16 cellular contexts compared by ENCODE assay signal in genomic region chr22:28815101-28815500, GRCh38. TPM values are rescaled to one million over a fixed set of nuclear protein-coding genes. Genes with fewer than 3 reads are reported as not detected.
DNase-seq lines count a peak whose midpoint lies in the region; ATAC-seq and TF ChIP-seq lines count a peak whose summit lies in the region.
"Had no signal": no experiment of that assay in that cellular context is flagged by ENCODE, and none has a peak within 500 bp of the region (broad histone marks: within the 10 kb centered on the region; RNA-seq: fewer than 3 reads in every experiment).

No MANE protein-coding gene starts in this region.

- H3K4me1 Mint-ChIP-seq in activated naive CD8-positive, alpha-beta T cell (ENCODE audit: low read depth): peaks cover 82% of the 10 kb centered on the region
- H3K4me1 Mint-ChIP-seq in activated naive CD8-positive, alpha-beta T cell treated with anti-CD3 and anti-CD28 coated beads for 36 hours: peaks cover 71% of the 10 kb centered on the region
- H3K4me1 Mint-ChIP-seq in T-helper 17 cell: peaks cover 57% of the 10 kb centered on the region

- no peak for TF ChIP-seq POLR2A in upper lobe of left lung (IDR thresholded peaks at IDR 0.05)

- H3K4me3 Mint-ChIP-seq in activated naive CD8-positive, alpha-beta T cell: peak overlapping the region; percentile 3
- H3K4me3 Mint-ChIP-seq in activated naive CD8-positive, alpha-beta T cell treated with anti-CD3 and anti-CD28 coated beads for 36 hours: no peak overlapping the region
- H3K4me3 Mint-ChIP-seq in T-helper 17 cell: no peak overlapping the region

- H3K4me3 ChIP-seq in liver (ENCODE audit: low read depth in 1 of 3, low read length in 3 of 3): no peak overlapping the region
- no peak overlapping the region for H3K4me3 ChIP-seq in upper lobe of left lung
- H3K4me3 ChIP-seq: left lung, neural progenitor cell, skin epidermis had no signal

- WGBS in liver: 71% methylated on average over 6 of the region's 6 CpGs
- 54% methylated on average over 6 of the region's 6 CpGs for WGBS in upper lobe of left lung, 2 donors

- H3K9me3 ChIP-seq in T-helper 17 cell (ENCODE audit: control insufficient read depth, low read length, poor library complexity, severe bottlenecking) (no peaks in the 10 kb centered on the region), liver (ENCODE audit: control insufficient read depth in 4 of 4, low read length in 3 of 4) (no peaks in the 10 kb centered on the region), upper lobe of left lung (no peaks in the 10 kb centered on the region)
- H3K9me3 ChIP-seq: left lung had no signal

- no peak for TF ChIP-seq RAD21 in liver (IDR thresholded peaks at IDR 0.05)

- DNase-seq in activated naive CD8-positive, alpha-beta T cell treated with anti-CD3 and anti-CD28 coated beads for 36 hours: no peak
- DNase-seq in T-helper 17 cell: no peak
- DNase-seq in upper lobe of left lung: no peak
- no peak for DNase-seq in activated CD8-positive, alpha-beta memory T cell treated with anti-CD3 and anti-CD28 coated beads for 24 hours
- DNase-seq: activated CD4-positive, CD25-positive, alpha-beta regulatory T cell; DMS79; left lung; NCI-H2029; NCI-H526; stimulated activated naive CD4-positive, alpha-beta T cell treated with Interleukin-2 at 50 U/mL for 16 hours had no signal

- peak overlapping the region; percentile 75 for H3K27ac Mint-ChIP-seq in activated naive CD8-positive, alpha-beta T cell
- no peak overlapping the region for H3K27ac Mint-ChIP-seq in activated naive CD8-positive, alpha-beta T cell treated with anti-CD3 and anti-CD28 coated beads for 36 hours
- peak overlapping the region; percentile 60 for H3K27ac Mint-ChIP-seq in T-helper 17 cell
- H3K27ac Mint-ChIP-seq: neural progenitor cell had no signal

- H3K9ac ChIP-seq in liver (ENCODE audit: low read depth in 1 of 2, low read length in 2 of 2): no peak overlapping the region
- H3K9ac ChIP-seq: neural progenitor cell had no signal

- peak overlapping the region; percentile 83 to 94 for H3K27ac ChIP-seq in liver (ENCODE audit: low read depth in 1 of 2, low read length in 2 of 2)
- peak overlapping the region; percentile 69 to 86 (median 84) for H3K27ac ChIP-seq in upper lobe of left lung
- H3K27ac ChIP-seq: neural progenitor cell had no signal

- ATAC-seq in T-helper 17 cell: no peak
- ATAC-seq in upper lobe of left lung (ENCODE audit: low FRiP score in 2 of 2): no peak
- ATAC-seq in GM18858 (IDR thresholded peaks at IDR 0.05; ENCODE audit: unreplicated experiment): no peak
- ATAC-seq in HG02840 (IDR thresholded peaks at IDR 0.05; ENCODE audit: low FRiP score, unreplicated experiment): no peak
- ATAC-seq: left lung had no signal

- H3K36me3 Mint-ChIP-seq in activated naive CD8-positive, alpha-beta T cell: peaks cover 5% of the 10 kb centered on the region
- H3K36me3 Mint-ChIP-seq in activated naive CD8-positive, alpha-beta T cell treated with anti-CD3 and anti-CD28 coated beads for 36 hours: peaks cover 33% of the 10 kb centered on the region
- peaks cover 2% of the 10 kb centered on the region for H3K36me3 Mint-ChIP-seq in T-helper 17 cell (ENCODE audit: low read depth)
- H3K36me3 Mint-ChIP-seq: neural progenitor cell had no signal

- H3K27me3 Mint-ChIP-seq in activated naive CD8-positive, alpha-beta T cell: no peaks in the 10 kb centered on the region
- no peaks in the 10 kb centered on the region for H3K27me3 Mint-ChIP-seq in activated naive CD8-positive, alpha-beta T cell treated with anti-CD3 and anti-CD28 coated beads for 36 hours
- no peaks in the 10 kb centered on the region for H3K27me3 Mint-ChIP-seq in T-helper 17 cell

- H3K36me3 ChIP-seq in liver (ENCODE audit: control insufficient read depth in 4 of 4, insufficient read depth in 3 of 4, low read depth in 1 of 4, low read length in 3 of 4) (no peaks in the 10 kb centered on the region), upper lobe of left lung (no peaks in the 10 kb centered on the region)
- H3K36me3 ChIP-seq: left lung, neural progenitor cell had no signal

- H3K27me3 ChIP-seq in liver (ENCODE audit: control insufficient read depth in 4 of 4, insufficient read depth in 4 of 4, low read length in 3 of 4) (no peaks in the 10 kb centered on the region), upper lobe of left lung (no peaks in the 10 kb centered on the region)
- H3K27me3 ChIP-seq: left lung, neural progenitor cell had no signal

- no peaks in the 10 kb centered on the region for H3K9me3 Mint-ChIP-seq in activated naive CD8-positive, alpha-beta T cell (ENCODE audit: low read depth)
- H3K9me3 Mint-ChIP-seq in activated naive CD8-positive, alpha-beta T cell treated with anti-CD3 and anti-CD28 coated beads for 36 hours: no peaks in the 10 kb centered on the region
- H3K9me3 Mint-ChIP-seq: neural progenitor cell had no signal

- peaks cover 35 to 79% (median 71%) of the 10 kb centered on the region in 4 donors for H3K4me1 ChIP-seq in liver (ENCODE audit: control insufficient read depth in 4 of 4, insufficient read depth in 4 of 4, low read length in 3 of 4)
- H3K4me1 ChIP-seq in upper lobe of left lung: peaks cover 59 to 88% (median 82%) of the 10 kb centered on the region in 4 donors
- H3K4me1 ChIP-seq: neural progenitor cell had no signal

- TF ChIP-seq CTCF in liver (IDR thresholded peaks at IDR 0.05; ENCODE audit: low read depth, low read length, missing input control) (no peak), upper lobe of left lung (IDR thresholded peaks at IDR 0.05) (no peak)

- no peak for TF ChIP-seq EP300 in upper lobe of left lung (IDR thresholded peaks at IDR 0.05)

TF ChIP-seq in liver, 16 proteins besides CTCF, POLR2A, EP300 and RAD21:
- no peak for TF ChIP-seq HNF4G (IDR thresholded peaks at IDR 0.05)
- TF ChIP-seq GABPA (IDR thresholded peaks at IDR 0.05 in 1 of 2, conservative IDR thresholded peaks at IDR 0.05 in 1 of 2): no peak
- TF ChIP-seq NR2F2 (IDR thresholded peaks at IDR 0.05): no peak
- TF ChIP-seq SP1 (IDR thresholded peaks at IDR 0.05): no peak
- TF ChIP-seq JUND (IDR thresholded peaks at IDR 0.05): no peak
- TF ChIP-seq ATF3 (IDR thresholded peaks at IDR 0.05): no peak
- no peak for TF ChIP-seq REST (IDR thresholded peaks at IDR 0.05)
- no peak for TF ChIP-seq ZBTB33 (IDR thresholded peaks at IDR 0.05)
- no peak for TF ChIP-seq RXRA (IDR thresholded peaks at IDR 0.05)
- no peak for TF ChIP-seq HNF4A (conservative IDR thresholded peaks at IDR 0.05)
- no peak for TF ChIP-seq YY1 (IDR thresholded peaks at IDR 0.05)
- no peak for TF ChIP-seq FOXA1 (IDR thresholded peaks at IDR 0.05)

RNA-seq across cellular contexts. Expression of gene XBP1, which starts 14.7 kb away (rescaled TPM):
- 100 to 1,000 TPM; 111 TPM for total RNA-seq in activated naive CD8-positive, alpha-beta T cell treated with anti-CD3 and anti-CD28 coated beads for 36 hours
- total RNA-seq in T-helper 17 cell (100 to 1,000 TPM; 146 to 156 TPM), liver (100 to 1,000 TPM; 597 to 613 TPM), upper lobe of left lung (100 to 1,000 TPM; 208 to 377 (median 279) TPM)
- 100 to 1,000 TPM; 303 to 705 TPM for polyA plus RNA-seq in liver

RNA-seq across cellular contexts. Expression of gene CCDC117, which starts 42.6 kb away (rescaled TPM):
- total RNA-seq in activated naive CD8-positive, alpha-beta T cell treated with anti-CD3 and anti-CD28 coated beads for 36 hours: 10 to 100 TPM; 27.6 to 29.2 TPM
- total RNA-seq in T-helper 17 cell (10 to 100 TPM; 13.9 to 24.5 TPM), liver (10 to 100 TPM; 23.2 to 24.0 TPM), upper lobe of left lung (10 to 100 TPM; 13.2 to 32.5 (median 20.8) TPM)
- polyA plus RNA-seq in liver: 1 to 10 TPM; 8.1 to 9.3 TPM
